In the genomic region with DNA sequence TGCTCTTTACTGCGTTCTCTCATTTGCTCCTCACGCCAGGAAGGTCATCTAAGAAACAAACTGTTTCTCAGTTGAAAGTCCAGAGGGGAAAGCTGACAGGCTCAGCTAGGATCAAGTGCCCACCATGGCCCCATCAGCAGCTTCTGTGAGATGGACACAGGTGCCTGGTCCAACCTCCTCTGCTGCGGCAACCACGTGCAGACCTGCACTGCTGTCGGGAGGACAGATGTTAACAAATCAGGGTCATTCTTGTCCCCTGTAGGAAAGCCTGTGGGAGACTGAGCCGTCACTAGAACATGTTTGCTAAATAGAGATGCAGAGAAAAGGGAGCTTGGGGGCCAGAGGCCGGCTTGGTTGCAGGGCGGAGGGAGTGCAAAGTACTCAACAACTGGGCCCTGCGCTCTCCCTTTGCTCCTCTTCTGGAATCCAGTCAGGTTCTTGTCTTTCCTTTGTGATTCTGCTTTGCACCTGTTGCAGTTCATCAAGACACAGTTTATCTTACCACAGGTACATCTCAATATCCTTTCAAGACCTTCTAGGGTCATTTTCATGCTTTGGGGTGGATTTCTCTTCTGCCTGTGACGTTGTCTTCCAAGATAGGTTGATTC, we compare ENCODE assay signal across 12 cellular contexts. TPM values are rescaled to one million over a fixed set of nuclear protein-coding genes. Genes with fewer than 3 reads are reported as not detected.
DNase-seq lines count a peak whose midpoint lies in the region; TF ChIP-seq lines count a peak whose summit lies in the region.
"Had no signal": no experiment of that assay in that cellular context is flagged by ENCODE, and none has a peak within 500 bp of the region (broad histone marks: within the 10 kb centered on the region; RNA-seq: fewer than 3 reads in every experiment).

No MANE protein-coding gene starts in this region.

- H4K91ac ChIP-seq in neuronal stem cell (ENCODE audit: low read depth, low read length, poor library complexity) = no peak overlapping the region

- H4K8ac ChIP-seq in neuronal stem cell (ENCODE audit: low read depth, low read length) = no peak overlapping the region

- H3K27ac ChIP-seq in left ventricle myocardium inferior (replicated peaks) (peak overlapping the region; percentile 88), right atrium auricular region (peak overlapping the region; percentile 40 to 85), neuronal stem cell (replicated peaks; ENCODE audit: low read length) (no peak overlapping the region)
- H3K27ac ChIP-seq: BLaER1 treated with 17β-estradiol and CSF1 and Interleukin-3, amounts not matched to agents 10 nM and 100 nM had no signal

- no peak overlapping the region for H2BK5ac ChIP-seq in neuronal stem cell (ENCODE audit: low read length)

- H3K23ac ChIP-seq in neuronal stem cell (ENCODE audit: low read depth, low read length, poor library complexity) = no peak overlapping the region

- H3K36me3 ChIP-seq in left ventricle myocardium inferior (peaks cover 18% of the 10 kb centered on the region), right atrium auricular region (peaks cover 11% of the 10 kb centered on the region), neuronal stem cell (replicated peaks in 1 of 2; ENCODE audit: control insufficient read depth in 2 of 2, insufficient read depth in 2 of 2, low read length in 2 of 2) (no peaks in the 10 kb centered on the region)

- no peak overlapping the region for H2AK5ac ChIP-seq in neuronal stem cell (ENCODE audit: low read depth, low read length)

- H3K14ac ChIP-seq in neuronal stem cell (ENCODE audit: low read length) = no peak overlapping the region

- WGBS in neuronal stem cell (ENCODE audit: extremely low coverage in 2 of 2, insufficient read length in 2 of 2, insufficient replicate concordance in 1 of 2), 2 donors = no CpG with 5 or more reads among the region's 10 CpGs

- H2BK120ac ChIP-seq in neuronal stem cell (ENCODE audit: low read depth, low read length) = no peak overlapping the region

- H3K4me1 ChIP-seq in left ventricle myocardium inferior (peaks cover 83% of the 10 kb centered on the region), right atrium auricular region (peaks cover 0 to 54% of the 10 kb centered on the region in 2 donors), neuronal stem cell (ENCODE audit: control insufficient read depth in 2 of 2, insufficient read depth in 1 of 2, low read depth in 1 of 2, low read length in 2 of 2) (peaks cover 0 to 2% of the 10 kb centered on the region in 2 donors)

- no peak overlapping the region for H3K4me2 ChIP-seq in neuronal stem cell (ENCODE audit: insufficient read depth, low read length, poor library complexity, severe bottlenecking)
- H3K4me2 ChIP-seq: BLaER1 treated with 17β-estradiol and CSF1 and Interleukin-3, amounts not matched to agents 10 nM and 100 nM had no signal

- no peak overlapping the region for H2BK12ac ChIP-seq in neuronal stem cell (ENCODE audit: low read length)

- no peak overlapping the region for H2BK15ac ChIP-seq in neuronal stem cell (ENCODE audit: low read length)

- TF ChIP-seq CTCF in left ventricle myocardium inferior (IDR thresholded peaks at IDR 0.05; ENCODE audit: borderline replicate concordance) = no peak
- TF ChIP-seq CTCF in right atrium auricular region (IDR thresholded peaks at IDR 0.05) = no peak

- no peak overlapping the region for H3K18ac ChIP-seq in neuronal stem cell (ENCODE audit: low read length)

- H3K4me3 ChIP-seq in left ventricle myocardium inferior = no peak overlapping the region
- H3K4me3 ChIP-seq in right atrium auricular region = no peak overlapping the region
- no peak overlapping the region for H3K4me3 ChIP-seq in neuronal stem cell (ENCODE audit: low read length in 2 of 2)
- H3K4me3 ChIP-seq: BLaER1 treated with 17β-estradiol and CSF1 and Interleukin-3, amounts not matched to agents 10 nM and 100 nM had no signal

- H3K9ac ChIP-seq in neuronal stem cell (ENCODE audit: low read depth, low read length, poor library complexity) = no peak overlapping the region
- H3K9ac ChIP-seq: BLaER1 treated with 17β-estradiol and CSF1 and Interleukin-3, amounts not matched to agents 10 nM and 100 nM had no signal

- H3K27me3 ChIP-seq in left ventricle myocardium inferior (ENCODE audit: low read depth) (no peaks in the 10 kb centered on the region), right atrium auricular region (no peaks in the 10 kb centered on the region), neuronal stem cell (ENCODE audit: control insufficient read depth in 3 of 3, insufficient read depth in 3 of 3, low read depth in 1 of 3, low read length in 3 of 3) (peaks cover 0 to 14% (median 0%) of the 10 kb centered on the region in 3 experiments)
- H3K27me3 ChIP-seq: BLaER1 treated with 17β-estradiol and CSF1 and Interleukin-3, amounts not matched to agents 10 nM and 100 nM had no signal

- no peak for DNase-seq in left ventricle myocardium inferior
- no peak for DNase-seq in cardiac septum (ENCODE audit: low spot score)
- no peak for DNase-seq in right atrium auricular region (ENCODE audit: low spot score)
- DNase-seq in neuronal stem cell (ENCODE audit: low spot score) = no peak
- no peak for DNase-seq in NCI-H2107 treated with DMSO at 0.1 percent for 48 hours (lab: John Stamatoyannopoulos, UW; ENCODE audit: unreplicated experiment)
- no peak for DNase-seq in amniotic stem cell (lab: John Stamatoyannopoulos, UW)
- DNase-seq: Calu3; CD8-positive, alpha-beta T cell; DMS 273 treated with DMSO at 0.1 percent for 48 hours; DMS53; H9 had no signal

- H3K9me3 ChIP-seq in left ventricle myocardium inferior (replicated peaks) (no peaks in the 10 kb centered on the region), right atrium auricular region (no peaks in the 10 kb centered on the region), neuronal stem cell (replicated peaks in 1 of 2; ENCODE audit: control insufficient read depth in 2 of 2, insufficient read depth in 1 of 2, low read depth in 1 of 2, low read length in 2 of 2) (no peaks in the 10 kb centered on the region)
- H3K9me3 ChIP-seq: BLaER1 treated with 17β-estradiol and CSF1 and Interleukin-3, amounts not matched to agents 10 nM and 100 nM had no signal

- no peaks in the 10 kb centered on the region for H3K79me1 ChIP-seq in neuronal stem cell (ENCODE audit: low read depth, low read length)

- H3K4ac ChIP-seq in neuronal stem cell (ENCODE audit: low read length) = no peak overlapping the region

- peak overlapping the region; percentile 17 for H2AFZ ChIP-seq in neuronal stem cell (ENCODE audit: low read length)

- intact Hi-C loops in left ventricle myocardium inferior (cut with micrococcal nuclease) = no loop called here
- intact Hi-C loops in cardiac septum (cut with DNase I) = loop anchor here (5.0 to 10.0 kb wide), 2 partner anchors 80 to 513 kb away; no protein-coding TSS in a partner anchor

RNA-seq across cellular contexts. Expression of a gene that starts 20.9 kb away (rescaled TPM):
- 437 TPM for total RNA-seq in left ventricle myocardium inferior
- total RNA-seq in cardiac septum = 161 TPM
- total RNA-seq in right atrium auricular region = 100 to 1,000 TPM; 194 to 275 TPM
- polyA plus RNA-seq in neuronal stem cell (2013, experiment 1 of 2) = 1.7 TPM
- polyA plus RNA-seq in neuronal stem cell (2013, experiment 2 of 2) = 1.8 TPM
